Comparison of ENCODE assay signal across 10 cellular contexts in genomic region chr16:7596285-7596684, GRCh38.
"Had no signal": no experiment of that assay in that cellular context is flagged by ENCODE, and none has a peak within 500 bp of the region (broad histone marks: within the 10 kb centered on the region; RNA-seq: fewer than 3 reads in every experiment).

No MANE protein-coding gene starts in this region.

- H3K36me3 ChIP-seq: HAP-1 had no signal

- H3K9me3 Mint-ChIP-seq: H9 had no signal

- H3K9me3 ChIP-seq: HAP-1 had no signal

- H3K4me3 ChIP-seq: GM23248, HAP-1 had no signal

- ATAC-seq: HCT116 had no signal

- H3K27ac ChIP-seq: GM23248 had no signal

- H3K4me3 Mint-ChIP-seq: H9, HFFc6 had no signal

- H3K27ac Mint-ChIP-seq: HFFc6 had no signal

- DNase-seq: GM23248, GOT3, H7, H9, HCEC 1CT, HFFc6 had no signal

- FAIRE-seq: H1, H54 had no signal

- H3K4me1 ChIP-seq: HAP-1 had no signal

- H3K9ac ChIP-seq: GM23248 had no signal

- H2AFZ ChIP-seq: GM23248 had no signal
